ENCODE assay signal across 7 cellular contexts in the genomic region with DNA sequence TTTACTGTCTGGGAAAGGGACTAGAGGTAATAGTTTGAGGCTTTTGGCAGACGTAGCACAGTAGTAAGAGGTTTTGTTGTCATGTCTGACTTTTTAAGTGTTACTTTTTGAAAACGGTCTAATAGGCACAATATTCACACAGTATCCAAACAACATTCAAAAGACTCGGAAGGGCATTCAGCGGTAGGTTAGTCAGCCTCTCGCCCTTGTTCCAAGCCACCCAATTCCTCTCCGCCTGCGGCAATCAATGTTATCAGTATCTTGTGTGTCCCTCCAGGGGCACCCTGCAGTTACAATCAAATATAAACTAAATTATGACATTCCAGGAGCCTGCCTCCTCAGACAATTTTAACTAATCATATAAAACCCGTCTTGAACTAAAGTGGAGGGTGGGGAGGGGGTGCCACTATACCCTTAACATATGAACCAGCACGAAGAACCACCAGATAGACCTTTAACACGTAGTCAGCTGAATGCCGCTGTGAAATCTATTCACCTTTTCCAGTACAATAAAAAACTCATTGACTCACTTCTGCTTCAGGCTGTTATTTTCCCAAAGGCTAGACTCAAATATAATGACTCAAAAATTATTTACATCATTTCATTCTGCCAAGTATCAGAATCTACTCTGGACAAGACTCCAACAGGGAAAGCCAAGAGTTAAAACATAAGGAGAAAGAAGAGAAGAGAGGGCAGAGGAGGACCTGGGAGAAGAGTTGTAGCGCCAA. TPM values are rescaled to one million over a fixed set of nuclear protein-coding genes. Genes with fewer than 3 reads are reported as not detected.
DNase-seq lines count a peak whose midpoint lies in the region; ATAC-seq and TF ChIP-seq lines count a peak whose summit lies in the region.

No MANE protein-coding gene starts in this region.

- WGBS in gastroesophageal sphincter (ENCODE audit: low coverage in 1 of 2), 2 donors, result 38 to 56% methylated on average over 11 to 12 of the region's 12 CpGs

- H3K4me3 ChIP-seq in HFF-Myc (replicated peaks; ENCODE audit: low read depth, low read length), result peak overlapping the region; percentile 60
- H3K4me3 ChIP-seq in gastroesophageal sphincter, result peak overlapping the region; percentile 78 to 87
- peak overlapping the region; percentile 92 to 95 (median 94) for H3K4me3 ChIP-seq in skeletal muscle tissue (ENCODE audit: low read length in 3 of 3)

- peak overlapping the region; percentile 80 to 95 (median 87) for H3K9ac ChIP-seq in skeletal muscle tissue (ENCODE audit: low read depth in 1 of 3, low read length in 3 of 3)

- H3K27me3 ChIP-seq in gastroesophageal sphincter (no peaks in the 10 kb centered on the region), skeletal muscle tissue (ENCODE audit: control insufficient read depth in 3 of 3, insufficient read depth in 3 of 3, low read length in 3 of 3) (no peaks in the 10 kb centered on the region)

- no peak for TF ChIP-seq EP300 in gastroesophageal sphincter (IDR thresholded peaks at IDR 0.05)

- ATAC-seq in T-helper 17 cell, result no peak
- no peak for ATAC-seq in gastroesophageal sphincter
- ATAC-seq in GM19467 (IDR thresholded peaks at IDR 0.05; ENCODE audit: unreplicated experiment), result no peak

- peaks cover 4 to 61% (median 9%) of the 10 kb centered on the region in 3 donors for H3K4me1 ChIP-seq in gastroesophageal sphincter
- H3K4me1 ChIP-seq in skeletal muscle tissue (ENCODE audit: control insufficient read depth in 3 of 3, insufficient read depth in 3 of 3, low read length in 3 of 3), result peaks cover 21 to 32% (median 30%) of the 10 kb centered on the region in 3 donors

- H3K36me3 Mint-ChIP-seq in T-helper 17 cell (ENCODE audit: low read depth), result peaks cover 3% of the 10 kb centered on the region

- peak overlapping the region; percentile 95 for H3K4me3 Mint-ChIP-seq in T-helper 17 cell

- peaks cover 19% of the 10 kb centered on the region for H3K27me3 Mint-ChIP-seq in T-helper 17 cell

- H3K4me1 Mint-ChIP-seq in T-helper 17 cell, result peaks cover 22% of the 10 kb centered on the region

- DNase-seq in HFF-Myc (ENCODE audit: extremely low read depth, low read depth), result no peak
- no peak for DNase-seq in T-helper 17 cell
- no peak for DNase-seq in GM03348 (ENCODE audit: low spot score)
- DNase-seq in NCI-H1105 treated with DMSO at 0.1 percent for 48 hours (lab: John Stamatoyannopoulos, UW), result no peak

- TF ChIP-seq CTCF in HFF-Myc (IDR thresholded peaks at IDR 0.05; ENCODE audit: low read depth, low read length, missing control alignments) (no peak), gastroesophageal sphincter (IDR thresholded peaks at IDR 0.05) (no peak)

- H3K27ac Mint-ChIP-seq in T-helper 17 cell, result peak overlapping the region; percentile 85

- H3K27ac ChIP-seq in gastroesophageal sphincter, result peak overlapping the region in 3 of 4 donors; percentile 95 to 96 (median 95)
- peak overlapping the region; percentile 95 for H3K27ac ChIP-seq in skeletal muscle tissue (ENCODE audit: low read depth, low read length)

- H3K9me3 ChIP-seq in T-helper 17 cell (ENCODE audit: control insufficient read depth, low read length, poor library complexity, severe bottlenecking) (no peaks in the 10 kb centered on the region), gastroesophageal sphincter (no peaks in the 10 kb centered on the region), skeletal muscle tissue (ENCODE audit: control insufficient read depth in 3 of 3, low read length in 3 of 3) (no peaks in the 10 kb centered on the region)

- H3K36me3 ChIP-seq in gastroesophageal sphincter (peaks cover 0 to 1% of the 10 kb centered on the region in 2 donors), skeletal muscle tissue (ENCODE audit: control insufficient read depth in 3 of 3, insufficient read depth in 3 of 3, low read length in 3 of 3) (peaks cover 0 to 3% (median 0%) of the 10 kb centered on the region in 3 donors)

- TF ChIP-seq POLR2A in gastroesophageal sphincter (IDR thresholded peaks at IDR 0.05), result no peak

RNA-seq across cellular contexts. Expression of a gene that starts 1.7 kb away (rescaled TPM):
- 1 to 10 TPM; 5.8 to 6.2 TPM for total RNA-seq in T-helper 17 cell
- 10 to 100 TPM in 3 of 4 donors, 1 to 10 TPM in 1; 8.4 to 35.8 (median 14.3) TPM for total RNA-seq in gastroesophageal sphincter
- 28.2 TPM for total RNA-seq in skeletal muscle tissue
